In the genomic region with DNA sequence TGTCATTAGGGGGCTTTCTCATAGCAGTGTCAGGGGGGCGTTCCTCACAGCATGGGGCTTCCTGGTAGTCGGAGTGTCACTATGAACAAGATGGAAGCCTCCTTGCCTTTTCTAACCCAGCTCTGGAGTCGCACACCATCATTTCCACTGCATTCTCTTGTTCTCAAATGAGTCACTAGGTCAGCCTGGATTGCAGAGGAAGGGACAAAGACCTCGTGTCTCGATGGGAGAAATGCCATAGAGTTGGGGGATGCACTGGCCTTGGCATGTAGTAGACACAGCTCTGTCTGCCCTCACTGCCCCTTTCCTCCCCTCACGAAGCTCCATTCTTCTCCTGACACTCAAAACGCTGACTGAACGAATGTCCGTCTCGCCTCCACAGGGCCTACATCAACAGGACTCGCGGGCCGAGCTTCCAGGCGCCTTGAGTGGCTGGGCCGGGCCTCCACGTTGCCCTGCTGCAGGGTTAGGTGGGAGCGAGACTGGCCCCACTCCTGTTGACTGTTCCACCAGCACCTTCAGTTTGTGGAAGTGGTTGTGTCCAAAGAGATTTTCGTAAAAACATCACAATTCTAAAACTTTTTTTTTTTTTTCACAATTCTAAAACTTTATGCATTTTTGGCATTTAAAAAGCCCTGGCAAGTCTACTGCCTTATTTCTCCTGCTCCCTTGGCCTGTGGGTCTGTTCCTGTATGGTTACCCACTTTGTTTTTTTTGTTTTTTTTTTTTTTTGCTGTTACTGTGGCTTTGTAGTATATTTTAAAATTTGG, we compare ENCODE assay signal across 13 cellular contexts. TPM values are rescaled to one million over a fixed set of nuclear protein-coding genes. Genes with fewer than 3 reads are reported as not detected.
DNase-seq lines count a peak whose midpoint lies in the region; ATAC-seq, FAIRE-seq and TF ChIP-seq lines count a peak whose summit lies in the region.
"Had no signal": no experiment of that assay in that cellular context is flagged by ENCODE, and none has a peak within 500 bp of the region (broad histone marks: within the 10 kb centered on the region; RNA-seq: fewer than 3 reads in every experiment).

No MANE protein-coding gene starts in this region.

- no peak overlapping the region for H3K4me3 Mint-ChIP-seq in glutamatergic neuron (ENCODE audit: unreplicated experiment)
- no peak overlapping the region for H3K4me3 Mint-ChIP-seq in naive thymus-derived CD8-positive, alpha-beta T cell
- H3K4me3 Mint-ChIP-seq: activated T-helper 1 cell treated with anti-CD3 and anti-CD28 coated beads, Interleukin-12 subunit alpha, Interleukin-12 subunit beta, Interleukin-2, Interleukin-4 antibody, amounts not matched to agents 30 ng/mL and 10 ng/mL and 1 ng/mL, durations not matched to agents 14 hours and 24 hours and 36 hours had no signal

- H3K4me2 ChIP-seq in H1 (ENCODE audit: insufficient read depth in 1 of 2, low read depth in 2 of 2, low read length in 2 of 2), result no peak overlapping the region

- H4K91ac ChIP-seq in H1 (replicated peaks; ENCODE audit: insufficient read length, low read length), result peak overlapping the region; percentile 1

- ATAC-seq in heart right ventricle (no peak), Right ventricle myocardium superior (ENCODE audit: poor library complexity) (no peak)
- no peak for ATAC-seq in naive thymus-derived CD8-positive, alpha-beta T cell

- H4K20me1 ChIP-seq in H1 (replicated peaks in 1 of 2; ENCODE audit: control insufficient read depth in 1 of 2, insufficient read depth in 2 of 2, low read length in 2 of 2), result no peaks in the 10 kb centered on the region

- 0 out of 2 replicates have a peak overlapping the region, but pooled peaks have one; percentile 46 for H2BK15ac ChIP-seq in H1 (ENCODE audit: low read length)

- no peak overlapping the region for H3K4ac ChIP-seq in H1 (replicated peaks; ENCODE audit: insufficient read length, low read depth, low read length)

- peaks cover 12% of the 10 kb centered on the region for H3K36me3 Mint-ChIP-seq in glutamatergic neuron (ENCODE audit: unreplicated experiment)
- H3K36me3 Mint-ChIP-seq in naive thymus-derived CD8-positive, alpha-beta T cell, result peaks cover 0 to 10% (median 0%) of the 10 kb centered on the region in 3 donors

- 0 out of 2 replicates have a peak overlapping the region, but pooled peaks have one; percentile 29 for H2AK5ac ChIP-seq in H1 (ENCODE audit: low read depth, low read length)

- peaks cover 2% of the 10 kb centered on the region for H3K4me1 Mint-ChIP-seq in glutamatergic neuron (ENCODE audit: low read depth, unreplicated experiment)
- H3K4me1 Mint-ChIP-seq in naive thymus-derived CD8-positive, alpha-beta T cell, result peaks cover 5 to 28% (median 10%) of the 10 kb centered on the region in 4 donors

- H3K9me3 ChIP-seq in heart right ventricle (no peaks in the 10 kb centered on the region), H1 (ENCODE audit: insufficient read depth in 2 of 2, low read depth in 1 of 2, low read length in 1 of 2) (peaks cover 5 to 8% of the 10 kb centered on the region in 2 experiments; a peak in 2 of 4 replicates), muscle layer of duodenum (ENCODE audit: control insufficient read depth in 1 of 2, low read length in 2 of 2) (no peaks in the 10 kb centered on the region)

- TF ChIP-seq RAD21 in H1 (IDR thresholded peaks at IDR 0.05 in 1 of 2, conservative IDR thresholded peaks at IDR 0.05 in 1 of 2; ENCODE audit: low read depth in 2 of 2, low read length in 2 of 2), result no peak

- 84 to 87% methylated on average over 18 of the region's 18 CpGs for WGBS in heart right ventricle, 2 donors
- WGBS in H1 (ENCODE audit: extremely low coverage in 1 of 2, insufficient coverage in 1 of 2, insufficient read length in 1 of 2, insufficient replicate concordance in 2 of 2, low coverage in 1 of 2, low lambda C conversion rate in 2 of 2, missing lambda C conversion rate in 1 of 2), 2 experiments, result 88% methylated on average over 18 of the region's 18 CpGs; no CpG with 5 or more reads in 1 of the 2 experiments
- 81% methylated on average over 18 of the region's 18 CpGs for WGBS in urinary bladder

- H3K27ac Mint-ChIP-seq in glutamatergic neuron (ENCODE audit: unreplicated experiment), result no peak overlapping the region
- H3K27ac Mint-ChIP-seq in naive thymus-derived CD8-positive, alpha-beta T cell, result peak overlapping the region in 1 of 10 donors; percentile 52
- H3K27ac Mint-ChIP-seq: activated T-helper 1 cell treated with anti-CD3 and anti-CD28 coated beads, Interleukin-12 subunit alpha, Interleukin-12 subunit beta, Interleukin-2, Interleukin-4 antibody, amounts not matched to agents 30 ng/mL and 10 ng/mL and 1 ng/mL, durations not matched to agents 14 hours and 24 hours and 36 hours had no signal

- H3K9ac ChIP-seq in H1 (replicated peaks in 1 of 4; ENCODE audit: extremely low read depth in 1 of 4, low read depth in 3 of 4, low read length in 3 of 4), result no peak overlapping the region

- H3K27me3 Mint-ChIP-seq in glutamatergic neuron (ENCODE audit: unreplicated experiment), result peaks cover 2% of the 10 kb centered on the region
- H3K27me3 Mint-ChIP-seq in naive thymus-derived CD8-positive, alpha-beta T cell, result no peaks in the 10 kb centered on the region

- H3K36me3 ChIP-seq in heart right ventricle (no peaks in the 10 kb centered on the region), H1 (ENCODE audit: control insufficient read depth in 2 of 4, insufficient read depth in 4 of 4, low read length in 3 of 4) (peaks cover 0 to 3% (median 1%) of the 10 kb centered on the region in 4 experiments; a peak in 2 of 8 replicates), muscle layer of duodenum (ENCODE audit: control insufficient read depth in 1 of 2, insufficient read depth in 2 of 2, low read length in 2 of 2) (no peaks in the 10 kb centered on the region), urinary bladder (ENCODE audit: insufficient read depth) (no peaks in the 10 kb centered on the region)

- H4K5ac ChIP-seq in H1 (ENCODE audit: insufficient read length, low read depth, low read length), result peak overlapping the region; percentile 2

- H4K8ac ChIP-seq in H1 (ENCODE audit: extremely low read depth, insufficient read depth, low read length), result no peak overlapping the region; the same call in 1 of the 2 replicates

- H3K27ac ChIP-seq in heart right ventricle, result peak overlapping the region; percentile 0 to 86 (median 73)
- H3K27ac ChIP-seq in H1 (ENCODE audit: low read depth, low read length), result 0 out of 2 replicates have a peak overlapping the region, but pooled peaks have one; percentile 9
- H3K27ac ChIP-seq in muscle layer of duodenum (ENCODE audit: low read length), result peak overlapping the region; percentile 61
- H3K27ac ChIP-seq in urinary bladder (ENCODE audit: low read depth), result peak overlapping the region; percentile 69
- peak overlapping the region in 5 of 59 donors; percentile 8 to 61 (median 33) for H3K27ac ChIP-seq in dorsolateral prefrontal cortex

- 0 out of 2 replicates have a peak overlapping the region, but pooled peaks have one; percentile 8 for H2BK20ac ChIP-seq in H1 (ENCODE audit: low read length)

- no peak overlapping the region for H2BK120ac ChIP-seq in H1 (replicated peaks; ENCODE audit: low read depth, low read length)

- H3K23me2 ChIP-seq in H1 (ENCODE audit: low read depth, low read length), result no peaks in the 10 kb centered on the region

- DNase-seq in heart right ventricle, result no peak
- DNase-seq in Right ventricle myocardium superior, result no peak
- DNase-seq in H1 (ENCODE audit: low read depth in 1 of 2, low spot score in 2 of 2), result no peak
- no peak for DNase-seq in glutamatergic neuron
- no peak for DNase-seq in dorsolateral prefrontal cortex
- no peak for DNase-seq in naive thymus-derived CD8-positive, alpha-beta T cell
- DNase-seq: amygdala, MM.1S, NCI-H2029 treated with DMSO at 0.1 percent for 48 hours, NCI-H774 had no signal

- H3K4me1 ChIP-seq in heart right ventricle, result peaks cover 0 to 24% (median 15%) of the 10 kb centered on the region in 9 donors
- peaks cover 0 to 4% (median 0%) of the 10 kb centered on the region in 4 experiments; a peak in 2 of 7 replicates for H3K4me1 ChIP-seq in H1 (replicated peaks in 1 of 4; ENCODE audit: control insufficient read depth in 3 of 4, insufficient read depth in 4 of 4, low read length in 3 of 4)
- H3K4me1 ChIP-seq in muscle layer of duodenum (ENCODE audit: control insufficient read depth in 1 of 2, insufficient read depth in 2 of 2, low read length in 2 of 2), result peaks cover 5 to 21% of the 10 kb centered on the region in 2 donors
- peaks cover 2% of the 10 kb centered on the region for H3K4me1 ChIP-seq in urinary bladder (ENCODE audit: insufficient read depth)

- H3K18ac ChIP-seq in H1 (ENCODE audit: extremely low read depth, low read length), result 0 out of 2 replicates have a peak overlapping the region, but pooled peaks have one; percentile 26

- FAIRE-seq in H1 (lab: Jason Lieb, UNC), result no peak

- no peak overlapping the region for H3K56ac ChIP-seq in H1 (replicated peaks; ENCODE audit: insufficient read length, low read depth, low read length)

- H3K23ac ChIP-seq in H1 (ENCODE audit: insufficient read length), result no peak overlapping the region

- CTCF ChIA-PET in H1 (lab: Charles Lee; ENCODE audit: partially characterized antibody), result interaction anchor here (0.7 to 1.0 kb wide), 3 partner anchors 20 to 62 kb away, joined by 3 to 4 read pairs (median 3); no protein-coding TSS in a partner anchor

- H3K14ac ChIP-seq in H1 (ENCODE audit: insufficient read length), result no peak overlapping the region

- no peak for TF ChIP-seq EP300 in H1 (IDR thresholded peaks at IDR 0.05; ENCODE audit: borderline replicate concordance in 1 of 2, low read depth in 2 of 2, low read length in 2 of 2)

- H2AFZ ChIP-seq in H1 (ENCODE audit: low read length), result no peak overlapping the region

- H3K79me1 ChIP-seq in H1 (ENCODE audit: low read depth, low read length), result no peaks in the 10 kb centered on the region

- H3K27me3 ChIP-seq in heart right ventricle, result no peaks in the 10 kb centered on the region
- H3K27me3 ChIP-seq in H1 (replicated peaks in 1 of 4; ENCODE audit: control insufficient read depth in 3 of 4, extremely low read depth in 1 of 4, insufficient read depth in 3 of 4, low read length in 3 of 4), result no peaks in the 10 kb centered on the region
- H3K27me3 ChIP-seq in muscle layer of duodenum (ENCODE audit: low read depth, low read length), result no peaks in the 10 kb centered on the region
- H3K27me3 ChIP-seq in dorsolateral prefrontal cortex, result no peaks in the 10 kb centered on the region

- no peak for TF ChIP-seq CTCF in heart right ventricle (IDR thresholded peaks at IDR 0.05)
- TF ChIP-seq CTCF in H1 (IDR thresholded peaks at IDR 0.05; ENCODE audit: control extremely low read depth in 1 of 3, insufficient read depth in 1 of 3, low read depth in 1 of 3, low read length in 3 of 3), result no peak
- no peak for TF ChIP-seq CTCF in glutamatergic neuron (IDR thresholded peaks at IDR 0.05; ENCODE audit: partially characterized antibody, unreplicated experiment)
- no peak for TF ChIP-seq CTCF in dorsolateral prefrontal cortex (IDR thresholded peaks at IDR 0.05 in 54 of 56, conservative IDR thresholded peaks at IDR 0.05 in 2 of 56; ENCODE audit: low read depth in 1 of 56, partially characterized antibody in 56 of 56)

- H3K4me3 ChIP-seq in heart right ventricle, result no peak overlapping the region
- no peak overlapping the region for H3K4me3 ChIP-seq in H1 (ENCODE audit: extremely low read depth in 1 of 4, insufficient read depth in 2 of 4, low read depth in 3 of 4, low read length in 4 of 4)
- no peak overlapping the region for H3K4me3 ChIP-seq in muscle layer of duodenum (ENCODE audit: low read depth in 1 of 2, low read length in 2 of 2)
- H3K4me3 ChIP-seq in urinary bladder (ENCODE audit: low read depth, low read length), result no peak overlapping the region
- no peak overlapping the region for H3K4me3 ChIP-seq in dorsolateral prefrontal cortex

- H3K79me2 ChIP-seq in H1 (ENCODE audit: control insufficient read depth in 1 of 2, insufficient read depth in 2 of 2, low read length in 2 of 2), result peaks cover 0 to 4% of the 10 kb centered on the region in 2 experiments; a peak in 2 of 4 replicates

- POLR2A ChIA-PET in H1 (lab: Charles Lee; ENCODE audit: partially characterized antibody), result interaction anchor here (1.0 to 11.8 kb wide), 7 partner anchors 9 to 71 kb away, joined by 3 to 112 read pairs (median 5); no protein-coding TSS in a partner anchor
- POLR2A ChIA-PET in naive thymus-derived CD8-positive, alpha-beta T cell (lab: Charles Lee), result interaction anchor here (0.7 kb wide), 1 partner anchor 8 kb away, joined by 4 read pairs; no protein-coding TSS in a partner anchor

- intact Hi-C loops in heart right ventricle (cut with DNase I) (no loop called here), Right ventricle myocardium superior (cut with DNase I) (no loop called here), dorsolateral prefrontal cortex (cut with DNase I) (loop anchor here in 1 of 2 donors (10.0 kb wide), 1 partner anchor 58 kb away; no protein-coding TSS in a partner anchor)

- peak overlapping the region; percentile 79 for H2BK5ac ChIP-seq in H1 (ENCODE audit: low read depth, low read length)

- peak in 1 of 2 experiments; percentile 13; a peak in 1 of 3 replicates for TF ChIP-seq POLR2A in H1 (IDR thresholded peaks at IDR 0.05; ENCODE audit: control extremely low read depth in 1 of 2, low read depth in 2 of 2, low read length in 2 of 2)

- peaks cover 14% of the 10 kb centered on the region for H3K9me3 Mint-ChIP-seq in glutamatergic neuron (ENCODE audit: unreplicated experiment)
- H3K9me3 Mint-ChIP-seq in naive thymus-derived CD8-positive, alpha-beta T cell, result peaks cover 0 to 5% (median 0%) of the 10 kb centered on the region in 9 donors

- peak overlapping the region; percentile 30; the same call in 1 of the 2 replicates for H2BK12ac ChIP-seq in H1 (ENCODE audit: low read depth, low read length)

RNA-seq across cellular contexts. Expression of a gene that starts 18.8 kb away (rescaled TPM):
- total RNA-seq in heart right ventricle (10 to 100 TPM in 2 of 10 donors, 1 to 10 TPM in 8; 5.0 to 11.6 (median 7.7) TPM), Right ventricle myocardium superior (6.7 TPM), urinary bladder (19.2 TPM), glutamatergic neuron (ENCODE audit: unreplicated experiment) (28.7 TPM), dorsolateral prefrontal cortex (10 to 100 TPM; 12.3 to 50.7 (median 23.5) TPM)
- polyA plus RNA-seq in heart right ventricle (1 to 10 TPM; 5.8 to 6.0 TPM), H1 (2011; rRNA removed) (20.4 and 30.7 TPM in 2 replicates), urinary bladder (16.0 TPM)
- total RNA-seq in H1 (2021; fragmentation: NEBNext Ultra II Directional; extraction: Animal tissue kit (Norgen Biotek cat#: 25700)), result 31.3 and 31.9 TPM in 2 replicates
- polyA plus RNA-seq in H1 (2011; cell fraction: cytosol; rRNA removed), result 36.3 TPM
- 27.8 TPM for polyA plus RNA-seq in H1 (2011; cell fraction: nucleus; rRNA removed)
- 15.7 to 22.7 TPM (median 18.7 TPM) in 4 replicates for polyA plus RNA-seq in H1 (2012, experiment 1 of 2)
- 5.0 TPM for polyA plus RNA-seq in H1 (2012, experiment 2 of 2)
- 10.9 TPM for polyA plus RNA-seq in H1 (2013, experiment 1 of 2)
- 9.7 TPM for polyA plus RNA-seq in H1 (2013, experiment 2 of 2)
- 56.6 and 90.5 TPM in 2 replicates for polyA minus RNA-seq in H1 (2011; rRNA and poly(A)+ RNA removed)
- 19.1 TPM for polyA minus RNA-seq in H1 (2011; cell fraction: cytosol; rRNA and poly(A)+ RNA removed)
- polyA minus RNA-seq in H1 (2011; cell fraction: nucleus; rRNA and poly(A)+ RNA removed), result 56.2 TPM
- total RNA-seq in naive thymus-derived CD8-positive, alpha-beta T cell, result 10 to 100 TPM; 18.6 to 20.8 TPM
- polyA plus RNA-seq in naive thymus-derived CD8-positive, alpha-beta T cell, result 10 to 100 TPM; 16.2 to 18.6 (median 17.9) TPM
